18 cellular contexts compared by ENCODE assay signal in genomic region chr12:6329693-6330045, GRCh38. TPM values are rescaled to one million over a fixed set of nuclear protein-coding genes. Genes with fewer than 3 reads are reported as not detected.
DNase-seq lines count a peak whose midpoint lies in the region; ATAC-seq and TF ChIP-seq lines count a peak whose summit lies in the region.
"Had no signal": no experiment of that assay in that cellular context is flagged by ENCODE, and none has a peak within 500 bp of the region (broad histone marks: within the 10 kb centered on the region; RNA-seq: fewer than 3 reads in every experiment).

No MANE protein-coding gene starts in this region.

- no peak overlapping the region for H3K4me3 Mint-ChIP-seq in activated CD8-positive, alpha-beta T cell treated with anti-CD3 and anti-CD28 coated beads for 36 hours

- WGBS in stomach, 5 donors: 76 to 81% (median 78%) methylated on average over 13 to 16 of the region's 16 CpGs
- WGBS in psoas muscle, 3 donors: 75 to 80% (median 80%) methylated on average over 15 to 16 of the region's 16 CpGs

- POLR2A ChIA-PET in activated CD8-positive, alpha-beta T cell treated with anti-CD3 and anti-CD28 coated beads for 36 hours (lab: Charles Lee): interaction anchor here (0.8 to 1.3 kb wide), 4 partner anchors 9 to 16 kb away, joined by 3 to 4 read pairs (median 3); no protein-coding TSS in a partner anchor

- intact Hi-C loops in activated CD8-positive, alpha-beta T cell treated with anti-CD3 and anti-CD28 coated beads for 36 hours (cut with micrococcal nuclease): loop anchor here (5.0 to 10.0 kb wide), 4 partner anchors 38 to 205 kb away; partner anchors contain the start of gene GAPDH
- intact Hi-C loops in stomach (cut with DNase I; ENCODE audit: low total_unique reads) (loop anchor here (5.0 to 10.0 kb wide), 3 partner anchors 55 to 203 kb away; partner anchors contain the start of genes GAPDH and LTBR), psoas muscle (cut with DNase I) (loop anchor here (5.0 kb wide), 3 partner anchors 123 to 138 kb away; partner anchors contain the start of gene TAPBPL (in 1 of the 2))

- peaks cover 94 to 100% (median 100%) of the 10 kb centered on the region in 11 experiments for H4K20me1 ChIP-seq in BLaER1 treated with 17β-estradiol and CSF1 and Interleukin-3, amounts not matched to agents 10 nM and 100 nM

- TF ChIP-seq EP300 in stomach (IDR thresholded peaks at IDR 0.05): no peak

- H3K36me3 ChIP-seq in BLaER1 treated with 17β-estradiol and CSF1 and Interleukin-3, amounts not matched to agents 10 nM and 100 nM: peaks cover 71 to 96% (median 92%) of the 10 kb centered on the region in 11 experiments
- H3K36me3 ChIP-seq in iPS-15b (ENCODE audit: control insufficient read depth, insufficient read depth, low read length) (peaks cover 33% of the 10 kb centered on the region), stomach (peaks cover 58 to 84% (median 78%) of the 10 kb centered on the region in 4 donors), psoas muscle (ENCODE audit: insufficient read depth in 1 of 2, low read depth in 1 of 2) (peaks cover 8 to 71% of the 10 kb centered on the region in 2 donors)

- peak overlapping the region in 1 of 10 experiments; percentile 2; a peak in 2 of 20 replicates for H3K4me3 ChIP-seq in BLaER1 treated with 17β-estradiol and CSF1 and Interleukin-3, amounts not matched to agents 10 nM and 100 nM
- H3K4me3 ChIP-seq in iPS-15b (ENCODE audit: low read depth, low read length) (peak overlapping the region; percentile 18), stomach (no peak overlapping the region), psoas muscle (no peak overlapping the region)
- H3K4me3 ChIP-seq: mucosa of descending colon had no signal

- ATAC-seq in activated CD8-positive, alpha-beta T cell treated with anti-CD3 and anti-CD28 coated beads for 36 hours: no peak
- no peak for ATAC-seq in psoas muscle
- no peak for ATAC-seq in activated naive CD4-positive, alpha-beta T cell treated with anti-CD3 and anti-CD28 coated beads, Interleukin-2, amount 50 U/mL, for 72 hours
- ATAC-seq: left ventricle myocardium superior; mucosa of descending colon; Right ventricle myocardium inferior; stimulated activated naive CD8-positive, alpha-beta T cell treated with anti-CD3 and anti-CD28 coated beads, Interleukin-15, Interleukin-2, amounts not matched to agents 100 U/mL and 50 U/mL, for 24 hours had no signal

- H3K4me1 ChIP-seq in BLaER1 treated with 17β-estradiol and CSF1 and Interleukin-3, amounts not matched to agents 10 nM and 100 nM: peaks cover 96 to 100% (median 100%) of the 10 kb centered on the region in 10 experiments
- H3K4me1 ChIP-seq in iPS-15b (ENCODE audit: control insufficient read depth, insufficient read depth, low read length): peaks cover 17% of the 10 kb centered on the region
- H3K4me1 ChIP-seq in stomach: peaks cover 49 to 100% (median 88%) of the 10 kb centered on the region in 4 donors
- peaks cover 51% of the 10 kb centered on the region for H3K4me1 ChIP-seq in psoas muscle

- H3K4me2 ChIP-seq in BLaER1 treated with 17β-estradiol and CSF1 and Interleukin-3, amounts not matched to agents 10 nM and 100 nM: peak overlapping the region; percentile 67 to 100 (median 98)

- H3K27me3 ChIP-seq in BLaER1 treated with 17β-estradiol and CSF1 and Interleukin-3, amounts not matched to agents 10 nM and 100 nM: no peaks in the 10 kb centered on the region; a peak in 2 of 22 replicates
- H3K27me3 ChIP-seq in iPS-15b (ENCODE audit: control insufficient read depth, insufficient read depth, low read length): no peaks in the 10 kb centered on the region
- H3K27me3 ChIP-seq in stomach: no peaks in the 10 kb centered on the region
- H3K27me3 ChIP-seq in psoas muscle (ENCODE audit: insufficient read depth in 3 of 3, low read length in 2 of 3): no peaks in the 10 kb centered on the region

- peaks cover 47% of the 10 kb centered on the region for H3K36me3 Mint-ChIP-seq in activated CD8-positive, alpha-beta T cell treated with anti-CD3 and anti-CD28 coated beads for 36 hours (ENCODE audit: low read depth)
- H3K36me3 Mint-ChIP-seq in activated naive CD4-positive, alpha-beta T cell treated with anti-CD3 and anti-CD28 coated beads, Interleukin-2, amount 50 U/mL, for 72 hours: peaks cover 18 to 30% of the 10 kb centered on the region in 2 donors

- TF ChIP-seq CTCF in activated CD8-positive, alpha-beta T cell treated with anti-CD3 and anti-CD28 coated beads for 36 hours (IDR thresholded peaks at IDR 0.05): no peak
- TF ChIP-seq CTCF in stomach (IDR thresholded peaks at IDR 0.05) (no peak), psoas muscle (IDR thresholded peaks at IDR 0.05) (no peak)

- no peaks in the 10 kb centered on the region for H3K27me3 Mint-ChIP-seq in activated CD8-positive, alpha-beta T cell treated with anti-CD3 and anti-CD28 coated beads for 36 hours

- DNase-seq in activated CD8-positive, alpha-beta T cell treated with anti-CD3 and anti-CD28 coated beads for 36 hours: no peak
- DNase-seq in stomach (no peak), A172 (ENCODE audit: low spot score) (no peak), psoas muscle (no peak), NCI-H345 treated with DMSO at 0.1 percent for 48 hours (lab: John Stamatoyannopoulos, UW; ENCODE audit: unreplicated experiment) (no peak)
- DNase-seq in activated naive CD4-positive, alpha-beta T cell treated with anti-CD3 and anti-CD28 coated beads, Interleukin-2, amount 50 U/mL, for 72 hours (ENCODE audit: low spot score in 2 of 2): no peak
- DNase-seq: activated CD8-positive, alpha-beta memory T cell treated with anti-CD3 and anti-CD28 coated beads, Interleukin-2, amount 50 U/mL, for 4 hours; activated effector memory CD4-positive, alpha-beta T cell treated with anti-CD3 and anti-CD28 coated beads, Interleukin-2, amount 50 U/mL, for 16 hours; effector memory CD4-positive, alpha-beta T cell; left ventricle myocardium superior; mucosa of descending colon; NCI-H1092; NCI-H2081 treated with DMSO at 0.1 percent for 48 hours; NCI-H510A; stimulated activated naive CD8-positive, alpha-beta T cell treated with anti-CD3 and anti-CD28 coated beads, Interleukin-15, Interleukin-2, amounts not matched to agents 100 U/mL and 50 U/mL, for 24 hours had no signal

- CTCF ChIA-PET in activated CD8-positive, alpha-beta T cell treated with anti-CD3 and anti-CD28 coated beads for 36 hours (lab: Charles Lee): interaction anchor here (1.0 to 1.6 kb wide), 2 partner anchors 9 to 10 kb away, joined by 3 to 5 read pairs; no protein-coding TSS in a partner anchor

- no peaks in the 10 kb centered on the region for H3K9me3 ChIP-seq in BLaER1 treated with 17β-estradiol and CSF1 and Interleukin-3, amounts not matched to agents 10 nM and 100 nM (replicated peaks in 1 of 11)
- H3K9me3 ChIP-seq in iPS-15b (ENCODE audit: control insufficient read depth, insufficient read depth, low read length) (no peaks in the 10 kb centered on the region), stomach (no peaks in the 10 kb centered on the region), psoas muscle (no peaks in the 10 kb centered on the region)
- H3K9me3 ChIP-seq: mucosa of descending colon had no signal

- peak overlapping the region; percentile 70 for H3K27ac Mint-ChIP-seq in activated CD8-positive, alpha-beta T cell treated with anti-CD3 and anti-CD28 coated beads for 36 hours
- peak overlapping the region in 1 of 2 donors; percentile 63 for H3K27ac Mint-ChIP-seq in activated naive CD4-positive, alpha-beta T cell treated with anti-CD3 and anti-CD28 coated beads, Interleukin-2, amount 50 U/mL, for 72 hours

- H3K27ac ChIP-seq in BLaER1 treated with 17β-estradiol and CSF1 and Interleukin-3, amounts not matched to agents 10 nM and 100 nM: peak overlapping the region in 4 of 11 experiments; percentile 49 to 60 (median 54); a peak in 7 of 22 replicates
- peak overlapping the region in 4 of 5 donors; percentile 35 to 99 (median 96) for H3K27ac ChIP-seq in stomach
- H3K27ac ChIP-seq in psoas muscle: no peak overlapping the region

- H3K9me3 Mint-ChIP-seq in activated CD8-positive, alpha-beta T cell treated with anti-CD3 and anti-CD28 coated beads for 36 hours: no peaks in the 10 kb centered on the region
- H3K9me3 Mint-ChIP-seq in activated naive CD4-positive, alpha-beta T cell treated with anti-CD3 and anti-CD28 coated beads, Interleukin-2, amount 50 U/mL, for 72 hours: no peaks in the 10 kb centered on the region

- H3K4me1 Mint-ChIP-seq in activated CD8-positive, alpha-beta T cell treated with anti-CD3 and anti-CD28 coated beads for 36 hours (ENCODE audit: low read depth): peaks cover 55% of the 10 kb centered on the region

- TF ChIP-seq POLR2A in stomach (IDR thresholded peaks at IDR 0.05): no peak

- H3K9ac ChIP-seq in BLaER1 treated with 17β-estradiol and CSF1 and Interleukin-3, amounts not matched to agents 10 nM and 100 nM: peak overlapping the region in 6 of 11 experiments; percentile 13 to 52 (median 24); a peak in 8 of 22 replicates
- no peak overlapping the region for H3K9ac ChIP-seq in iPS-15b (ENCODE audit: low read depth, low read length)

RNA-seq across cellular contexts. Expression of gene TNFRSF1A, which starts 12.2 kb away (rescaled TPM):
- 10 to 100 TPM; 40.6 TPM for total RNA-seq in activated CD8-positive, alpha-beta T cell treated with anti-CD3 and anti-CD28 coated beads for 36 hours
- total RNA-seq in stomach (100 to 1,000 TPM in 4 of 5 donors, 10 to 100 TPM in 1; 91.6 to 432 (median 152) TPM), psoas muscle (100 to 1,000 TPM in 3 of 4 donors, 10 to 100 TPM in 1; 38.8 to 224 (median 127) TPM)
- polyA plus RNA-seq in stomach (10 to 100 TPM; 35.2 to 64.4 (median 38.5) TPM), psoas muscle (100 to 1,000 TPM in 1 of 3 donors, 10 to 100 TPM in 2; 53.7 to 117 (median 65.4) TPM)
- total RNA-seq in A172 (2014; rRNA removed; shearing (Covaris generic)): 121 and 172 TPM in 2 replicates
- 10 to 100 TPM; 49.3 to 62.6 TPM for total RNA-seq in activated naive CD4-positive, alpha-beta T cell treated with anti-CD3 and anti-CD28 coated beads, Interleukin-2, amount 50 U/mL, for 72 hours

RNA-seq across cellular contexts. Expression of gene PLEKHG6, which starts 19.2 kb away (rescaled TPM):
- total RNA-seq in activated CD8-positive, alpha-beta T cell treated with anti-CD3 and anti-CD28 coated beads for 36 hours: not detected
- total RNA-seq in stomach (100 to 1,000 TPM in 1 of 5 donors, 10 to 100 TPM in 3, 1 to 10 TPM in 1; 6.4 to 101 (median 16.2) TPM), psoas muscle (not detected)
- polyA plus RNA-seq in stomach (10 to 100 TPM in 2 of 3 donors, 1 to 10 TPM in 1; 5.9 to 32.3 (median 27.0) TPM), psoas muscle (under 1 TPM in 2 of 3 donors, not detected in 1; 0.20 to 0.39 TPM)
- not detected in 2 replicates for total RNA-seq in A172 (2014; rRNA removed; shearing (Covaris generic))
- not detected for total RNA-seq in activated naive CD4-positive, alpha-beta T cell treated with anti-CD3 and anti-CD28 coated beads, Interleukin-2, amount 50 U/mL, for 72 hours

RNA-seq across cellular contexts. Expression of gene SCNN1A, which starts 45.7 kb away (rescaled TPM):
- 1 to 10 TPM; 2.3 to 3.8 TPM for total RNA-seq in activated CD8-positive, alpha-beta T cell treated with anti-CD3 and anti-CD28 coated beads for 36 hours
- 100 to 1,000 TPM in 4 of 5 donors, 10 to 100 TPM in 1; 63.3 to 486 (median 277) TPM for total RNA-seq in stomach
- polyA plus RNA-seq in stomach: 10 to 100 TPM; 16.6 to 98.0 (median 47.5) TPM
- total RNA-seq in A172 (2014; rRNA removed; shearing (Covaris generic)): 0.07 and 2.9 TPM in 2 replicates
- total RNA-seq in psoas muscle: under 1 TPM; 0.30 to 0.57 (median 0.48) TPM
- polyA plus RNA-seq in psoas muscle: under 1 TPM; 0.03 to 0.39 (median 0.31) TPM
- total RNA-seq in activated naive CD4-positive, alpha-beta T cell treated with anti-CD3 and anti-CD28 coated beads, Interleukin-2, amount 50 U/mL, for 72 hours: 1 to 10 TPM; 1.1 to 2.8 TPM

RNA-seq across cellular contexts. Expression of gene LTBR, which starts 54.3 kb away (rescaled TPM):
- 1 to 10 TPM; 1.5 to 1.6 TPM for total RNA-seq in activated CD8-positive, alpha-beta T cell treated with anti-CD3 and anti-CD28 coated beads for 36 hours
- total RNA-seq in stomach (100 to 1,000 TPM in 3 of 5 donors, 10 to 100 TPM in 2; 27.5 to 471 (median 126) TPM), psoas muscle (10 to 100 TPM; 23.7 to 38.6 (median 34.1) TPM)
- polyA plus RNA-seq in stomach (10 to 100 TPM; 47.3 to 76.3 (median 48.3) TPM), psoas muscle (10 to 100 TPM; 15.3 to 38.8 (median 34.5) TPM)
- total RNA-seq in A172 (2014; rRNA removed; shearing (Covaris generic)): not detected in 2 replicates
- total RNA-seq in activated naive CD4-positive, alpha-beta T cell treated with anti-CD3 and anti-CD28 coated beads, Interleukin-2, amount 50 U/mL, for 72 hours: 1 to 10 TPM; 2.0 to 3.1 TPM

Comparison
In these comparisons a context has a peak if more than half of its experiments do, and no peak if none do; other contexts are left out.
1. RNA of gene SCNN1A, which starts 45.7 kb away (total RNA-seq): 63.3 to 486 TPM in stomach; 2.3 to 3.8 TPM in activated CD8-positive, alpha-beta T cell treated with anti-CD3 and anti-CD28 coated beads for 36 hours, 1.1 to 2.8 TPM in activated naive CD4-positive, alpha-beta T cell treated with anti-CD3 and anti-CD28 coated beads, Interleukin-2, amount 50 U/mL, for 72 hours, 0.30 to 0.57 TPM in psoas muscle and 0.07 to 2.9 TPM in A172; every median in the first group is over 10 times any median in the second.